2 cellular contexts compared by ENCODE assay signal in the genomic region with DNA sequence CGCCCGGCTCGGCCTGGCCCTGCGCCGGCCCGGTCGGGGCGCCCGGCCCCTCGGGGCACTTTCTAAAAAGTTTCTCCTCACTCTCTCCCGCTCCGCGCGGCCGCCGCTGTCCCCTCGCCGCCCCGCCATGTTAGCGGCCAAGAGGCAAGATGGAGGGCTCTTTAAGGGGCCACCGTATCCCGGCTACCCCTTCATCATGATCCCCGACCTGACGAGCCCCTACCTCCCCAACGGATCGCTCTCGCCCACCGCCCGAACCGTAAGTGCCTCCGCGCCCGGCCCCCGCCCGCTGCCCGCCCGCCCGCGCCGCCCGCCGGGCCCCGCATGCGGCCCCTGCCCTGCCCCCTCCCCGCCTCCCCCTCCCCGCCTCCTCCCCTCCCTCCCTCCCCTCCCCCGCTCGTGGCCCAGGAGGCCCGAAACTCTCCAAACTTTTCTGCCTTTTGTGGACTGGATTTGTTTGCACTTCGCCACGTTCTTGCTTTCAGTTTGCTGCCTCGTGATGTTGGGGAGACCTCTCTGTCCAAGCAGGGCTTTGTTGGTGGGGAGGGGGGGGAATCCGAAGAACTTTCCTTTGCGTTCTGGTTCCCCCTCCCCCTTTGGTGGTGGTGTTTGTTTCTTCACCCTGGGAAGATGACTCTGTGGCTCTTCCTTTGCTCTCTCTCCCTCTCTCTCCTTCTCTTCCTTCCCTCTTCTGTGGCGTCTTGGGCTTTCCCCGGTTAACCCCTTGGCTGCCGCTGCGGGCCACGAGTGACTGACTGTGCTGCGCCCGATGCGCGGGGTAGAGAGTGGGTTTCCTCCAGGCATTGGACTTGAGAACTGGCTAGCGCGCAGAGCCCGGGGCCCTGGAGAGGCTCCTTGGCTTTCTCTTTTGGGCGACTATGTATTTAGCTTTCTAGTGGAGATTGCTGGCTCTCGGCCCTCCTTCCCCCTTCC.
TF ChIP-seq lines count a peak whose summit lies in the region.

No MANE protein-coding gene starts in this region.

TF ChIP-seq in SK-N-SH, 30 proteins besides CTCF, POLR2A, EP300 and RAD21 (continued from another document):
- TF ChIP-seq, protein P1, sequence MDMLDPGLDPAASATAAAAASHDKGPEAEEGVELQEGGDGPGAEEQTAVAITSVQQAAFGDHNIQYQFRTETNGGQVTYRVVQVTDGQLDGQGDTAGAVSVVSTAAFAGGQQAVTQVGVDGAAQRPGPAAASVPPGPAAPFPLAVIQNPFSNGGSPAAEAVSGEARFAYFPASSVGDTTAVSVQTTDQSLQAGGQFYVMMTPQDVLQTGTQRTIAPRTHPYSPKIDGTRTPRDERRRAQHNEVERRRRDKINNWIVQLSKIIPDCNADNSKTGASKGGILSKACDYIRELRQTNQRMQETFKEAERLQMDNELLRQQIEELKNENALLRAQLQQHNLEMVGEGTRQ (IDR thresholded peaks at IDR 0.05; ENCODE audit: borderline replicate concordance, low read depth, low read length): no peak
- peak; percentile 75; the same call in 1 of the 2 replicates for TF ChIP-seq YY1 (IDR thresholded peaks at IDR 0.05; ENCODE audit: low read depth)
- no peak for TF ChIP-seq MEF2A (IDR thresholded peaks at IDR 0.05; ENCODE audit: borderline replicate concordance, low read depth)

TF ChIP-seq in SK-N-SH treated with all-trans-retinoic acid at 6 μM for 48 hours, 23 proteins besides CTCF, POLR2A, EP300 and RAD21 (continued from another document):
- TF ChIP-seq, protein P2, sequence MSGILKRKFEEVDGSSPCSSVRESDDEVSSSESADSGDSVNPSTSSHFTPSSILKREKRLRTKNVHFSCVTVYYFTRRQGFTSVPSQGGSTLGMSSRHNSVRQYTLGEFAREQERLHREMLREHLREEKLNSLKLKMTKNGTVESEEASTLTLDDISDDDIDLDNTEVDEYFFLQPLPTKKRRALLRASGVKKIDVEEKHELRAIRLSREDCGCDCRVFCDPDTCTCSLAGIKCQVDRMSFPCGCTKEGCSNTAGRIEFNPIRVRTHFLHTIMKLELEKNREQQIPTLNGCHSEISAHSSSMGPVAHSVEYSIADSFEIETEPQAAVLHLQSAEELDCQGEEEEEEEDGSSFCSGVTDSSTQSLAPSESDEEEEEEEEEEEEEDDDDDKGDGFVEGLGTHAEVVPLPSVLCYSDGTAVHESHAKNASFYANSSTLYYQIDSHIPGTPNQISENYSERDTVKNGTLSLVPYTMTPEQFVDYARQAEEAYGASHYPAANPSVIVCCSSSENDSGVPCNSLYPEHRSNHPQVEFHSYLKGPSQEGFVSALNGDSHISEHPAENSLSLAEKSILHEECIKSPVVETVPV (CRISPR knock-in tag; IDR thresholded peaks at IDR 0.05): no peak
- TF ChIP-seq CSDC2 (CRISPR knock-in tag; IDR thresholded peaks at IDR 0.05) (no peak), OSR1 (CRISPR knock-in tag; IDR thresholded peaks at IDR 0.05) (no peak), PPARA (CRISPR knock-in tag; IDR thresholded peaks at IDR 0.05; ENCODE audit: borderline replicate concordance) (no peak), ARNTL (CRISPR knock-in tag; IDR thresholded peaks at IDR 0.05; ENCODE audit: borderline replicate concordance, low read depth) (no peak), RARB (CRISPR knock-in tag; IDR thresholded peaks at IDR 0.05) (no peak), ZNF8 (CRISPR knock-in tag; IDR thresholded peaks at IDR 0.05) (no peak)
